In genomic region chr1:170663011-170663410, GRCh38 we compare ENCODE assay signal across 1 cellular context.
TF ChIP-seq lines count a peak whose summit lies in the region.

No MANE protein-coding gene starts in this region.

TF ChIP-seq in HepG2, 621 proteins besides CTCF, POLR2A, EP300 and RAD21:
- TF ChIP-seq HNRNPK (IDR thresholded peaks at IDR 0.05; ENCODE audit: low read depth, low read length, poor library complexity, severe bottlenecking) (peak; percentile 6), AKAP8 (CRISPR knock-in tag; IDR thresholded peaks at IDR 0.05) (no peak), PCBP2 (optimal IDR thresholded peaks at IDR 0.05; ENCODE audit: low read depth, low read length, poor library complexity, severe bottlenecking) (peak; percentile 17)
